In the genomic region with DNA sequence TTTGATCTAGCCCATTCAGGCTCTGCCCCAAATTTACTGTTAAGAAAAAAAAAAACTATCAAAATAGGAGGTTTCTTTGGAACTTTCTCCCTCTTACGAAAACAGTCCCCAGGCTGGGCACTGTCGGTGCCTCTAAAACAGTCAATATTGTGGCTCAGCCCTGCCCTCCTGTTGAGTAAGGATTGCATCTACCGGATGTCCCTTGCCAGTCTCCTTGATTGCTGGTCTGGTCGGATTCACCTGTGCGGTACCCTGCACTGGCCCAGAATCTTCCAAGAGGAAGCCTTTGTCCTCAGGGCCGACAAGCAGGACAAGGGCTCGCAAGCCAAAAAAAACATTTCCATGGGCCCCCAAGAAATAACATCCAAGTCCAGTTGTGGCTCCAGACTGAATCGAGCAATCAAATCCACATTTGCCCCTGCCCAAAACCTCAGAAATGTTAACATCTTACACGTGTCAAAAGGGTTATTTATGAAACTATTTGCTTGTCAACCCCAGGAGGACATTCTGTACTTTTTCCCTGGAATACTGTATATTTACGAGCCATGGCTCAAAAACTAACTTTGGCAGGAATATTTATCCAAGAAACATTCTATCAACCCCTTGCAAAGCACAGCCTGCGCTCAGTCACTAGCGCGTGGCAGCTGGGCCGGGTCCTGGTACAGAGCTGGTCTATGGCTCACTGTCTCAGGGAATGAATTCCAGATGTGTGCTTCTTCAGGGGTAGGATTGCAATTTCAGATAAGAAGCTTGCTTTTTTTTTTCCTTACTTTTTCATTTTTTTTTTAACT, we compare ENCODE assay signal across 1 cellular context.
TF ChIP-seq lines count a peak whose summit lies in the region.

No MANE protein-coding gene starts in this region.

TF ChIP-seq in SK-N-SH, 30 proteins besides CTCF, POLR2A, EP300 and RAD21 (continued from another document):
- TF ChIP-seq, protein P1, sequence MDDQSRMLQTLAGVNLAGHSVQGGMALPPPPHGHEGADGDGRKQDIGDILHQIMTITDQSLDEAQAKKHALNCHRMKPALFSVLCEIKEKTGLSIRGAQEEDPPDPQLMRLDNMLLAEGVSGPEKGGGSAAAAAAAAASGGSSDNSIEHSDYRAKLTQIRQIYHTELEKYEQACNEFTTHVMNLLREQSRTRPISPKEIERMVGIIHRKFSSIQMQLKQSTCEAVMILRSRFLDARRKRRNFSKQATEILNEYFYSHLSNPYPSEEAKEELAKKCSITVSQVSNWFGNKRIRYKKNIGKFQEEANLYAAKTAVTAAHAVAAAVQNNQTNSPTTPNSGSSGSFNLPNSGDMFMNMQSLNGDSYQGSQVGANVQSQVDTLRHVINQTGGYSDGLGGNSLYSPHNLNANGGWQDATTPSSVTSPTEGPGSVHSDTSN (IDR thresholded peaks at IDR 0.05): peak; percentile 72
- TF ChIP-seq SMC3 (IDR thresholded peaks at IDR 0.05; ENCODE audit: low read depth, low read length) (no peak), NFIC (IDR thresholded peaks at IDR 0.05; ENCODE audit: borderline replicate concordance) (peak; percentile 39; the same call in 1 of the 2 replicates), TAF1 (IDR thresholded peaks at IDR 0.05; ENCODE audit: borderline replicate concordance, low read depth, low read length) (no peak), FOXJ3 (CRISPR knock-in tag; IDR thresholded peaks at IDR 0.05) (no peak), JUND (IDR thresholded peaks at IDR 0.05) (no peak; the same call in 1 of the 2 replicates), FOXM1 (IDR thresholded peaks at IDR 0.05; ENCODE audit: low read depth) (no peak), TCF12 (IDR thresholded peaks at IDR 0.05) (peak; percentile 97), TEAD4 (IDR thresholded peaks at IDR 0.05; ENCODE audit: borderline replicate concordance, insufficient read depth) (no peak), YY1 (IDR thresholded peaks at IDR 0.05; ENCODE audit: low read depth) (no peak), MEF2A (IDR thresholded peaks at IDR 0.05; ENCODE audit: borderline replicate concordance, low read depth) (no peak), MXI1 (IDR thresholded peaks at IDR 0.05; ENCODE audit: low read depth, low read length) (no peak), RFX5 (IDR thresholded peaks at IDR 0.05; ENCODE audit: low read length) (no peak), FOSL2 (IDR thresholded peaks at IDR 0.05; ENCODE audit: borderline replicate concordance, low read depth) (no peak), ELF1 (IDR thresholded peaks at IDR 0.05) (no peak), CHD2 (IDR thresholded peaks at IDR 0.05; ENCODE audit: low read length, partially characterized antibody) (no peak), GABPA (IDR thresholded peaks at IDR 0.05; ENCODE audit: low read depth) (no peak), NRF1 (IDR thresholded peaks at IDR 0.05; ENCODE audit: low read depth, low read length) (no peak), GATA2 (CRISPR knock-in tag; IDR thresholded peaks at IDR 0.05) (no peak)
- TF ChIP-seq, protein P2, sequence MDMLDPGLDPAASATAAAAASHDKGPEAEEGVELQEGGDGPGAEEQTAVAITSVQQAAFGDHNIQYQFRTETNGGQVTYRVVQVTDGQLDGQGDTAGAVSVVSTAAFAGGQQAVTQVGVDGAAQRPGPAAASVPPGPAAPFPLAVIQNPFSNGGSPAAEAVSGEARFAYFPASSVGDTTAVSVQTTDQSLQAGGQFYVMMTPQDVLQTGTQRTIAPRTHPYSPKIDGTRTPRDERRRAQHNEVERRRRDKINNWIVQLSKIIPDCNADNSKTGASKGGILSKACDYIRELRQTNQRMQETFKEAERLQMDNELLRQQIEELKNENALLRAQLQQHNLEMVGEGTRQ (IDR thresholded peaks at IDR 0.05; ENCODE audit: borderline replicate concordance, low read depth, low read length): no peak
- TF ChIP-seq, protein P3, sequence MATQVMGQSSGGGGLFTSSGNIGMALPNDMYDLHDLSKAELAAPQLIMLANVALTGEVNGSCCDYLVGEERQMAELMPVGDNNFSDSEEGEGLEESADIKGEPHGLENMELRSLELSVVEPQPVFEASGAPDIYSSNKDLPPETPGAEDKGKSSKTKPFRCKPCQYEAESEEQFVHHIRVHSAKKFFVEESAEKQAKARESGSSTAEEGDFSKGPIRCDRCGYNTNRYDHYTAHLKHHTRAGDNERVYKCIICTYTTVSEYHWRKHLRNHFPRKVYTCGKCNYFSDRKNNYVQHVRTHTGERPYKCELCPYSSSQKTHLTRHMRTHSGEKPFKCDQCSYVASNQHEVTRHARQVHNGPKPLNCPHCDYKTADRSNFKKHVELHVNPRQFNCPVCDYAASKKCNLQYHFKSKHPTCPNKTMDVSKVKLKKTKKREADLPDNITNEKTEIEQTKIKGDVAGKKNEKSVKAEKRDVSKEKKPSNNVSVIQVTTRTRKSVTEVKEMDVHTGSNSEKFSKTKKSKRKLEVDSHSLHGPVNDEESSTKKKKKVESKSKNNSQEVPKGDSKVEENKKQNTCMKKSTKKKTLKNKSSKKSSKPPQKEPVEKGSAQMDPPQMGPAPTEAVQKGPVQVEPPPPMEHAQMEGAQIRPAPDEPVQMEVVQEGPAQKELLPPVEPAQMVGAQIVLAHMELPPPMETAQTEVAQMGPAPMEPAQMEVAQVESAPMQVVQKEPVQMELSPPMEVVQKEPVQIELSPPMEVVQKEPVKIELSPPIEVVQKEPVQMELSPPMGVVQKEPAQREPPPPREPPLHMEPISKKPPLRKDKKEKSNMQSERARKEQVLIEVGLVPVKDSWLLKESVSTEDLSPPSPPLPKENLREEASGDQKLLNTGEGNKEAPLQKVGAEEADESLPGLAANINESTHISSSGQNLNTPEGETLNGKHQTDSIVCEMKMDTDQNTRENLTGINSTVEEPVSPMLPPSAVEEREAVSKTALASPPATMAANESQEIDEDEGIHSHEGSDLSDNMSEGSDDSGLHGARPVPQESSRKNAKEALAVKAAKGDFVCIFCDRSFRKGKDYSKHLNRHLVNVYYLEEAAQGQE (IDR thresholded peaks at IDR 0.05; ENCODE audit: low read depth, low read length): no peak
- TF ChIP-seq, protein P4, sequence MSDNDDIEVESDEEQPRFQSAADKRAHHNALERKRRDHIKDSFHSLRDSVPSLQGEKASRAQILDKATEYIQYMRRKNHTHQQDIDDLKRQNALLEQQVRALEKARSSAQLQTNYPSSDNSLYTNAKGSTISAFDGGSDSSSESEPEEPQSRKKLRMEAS (IDR thresholded peaks at IDR 0.05; ENCODE audit: low read depth): peak; percentile 58; the same call in 1 of the 2 replicates
- TF ChIP-seq, protein P5, sequence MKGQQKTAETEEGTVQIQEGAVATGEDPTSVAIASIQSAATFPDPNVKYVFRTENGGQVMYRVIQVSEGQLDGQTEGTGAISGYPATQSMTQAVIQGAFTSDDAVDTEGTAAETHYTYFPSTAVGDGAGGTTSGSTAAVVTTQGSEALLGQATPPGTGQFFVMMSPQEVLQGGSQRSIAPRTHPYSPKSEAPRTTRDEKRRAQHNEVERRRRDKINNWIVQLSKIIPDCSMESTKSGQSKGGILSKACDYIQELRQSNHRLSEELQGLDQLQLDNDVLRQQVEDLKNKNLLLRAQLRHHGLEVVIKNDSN (IDR thresholded peaks at IDR 0.05; ENCODE audit: borderline replicate concordance, low read depth): no peak
- TF ChIP-seq, protein P6, sequence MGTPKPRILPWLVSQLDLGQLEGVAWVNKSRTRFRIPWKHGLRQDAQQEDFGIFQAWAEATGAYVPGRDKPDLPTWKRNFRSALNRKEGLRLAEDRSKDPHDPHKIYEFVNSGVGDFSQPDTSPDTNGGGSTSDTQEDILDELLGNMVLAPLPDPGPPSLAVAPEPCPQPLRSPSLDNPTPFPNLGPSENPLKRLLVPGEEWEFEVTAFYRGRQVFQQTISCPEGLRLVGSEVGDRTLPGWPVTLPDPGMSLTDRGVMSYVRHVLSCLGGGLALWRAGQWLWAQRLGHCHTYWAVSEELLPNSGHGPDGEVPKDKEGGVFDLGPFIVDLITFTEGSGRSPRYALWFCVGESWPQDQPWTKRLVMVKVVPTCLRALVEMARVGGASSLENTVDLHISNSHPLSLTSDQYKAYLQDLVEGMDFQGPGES (IDR thresholded peaks at IDR 0.05; ENCODE audit: low read depth, low read length): no peak
- TF ChIP-seq, protein P7, sequence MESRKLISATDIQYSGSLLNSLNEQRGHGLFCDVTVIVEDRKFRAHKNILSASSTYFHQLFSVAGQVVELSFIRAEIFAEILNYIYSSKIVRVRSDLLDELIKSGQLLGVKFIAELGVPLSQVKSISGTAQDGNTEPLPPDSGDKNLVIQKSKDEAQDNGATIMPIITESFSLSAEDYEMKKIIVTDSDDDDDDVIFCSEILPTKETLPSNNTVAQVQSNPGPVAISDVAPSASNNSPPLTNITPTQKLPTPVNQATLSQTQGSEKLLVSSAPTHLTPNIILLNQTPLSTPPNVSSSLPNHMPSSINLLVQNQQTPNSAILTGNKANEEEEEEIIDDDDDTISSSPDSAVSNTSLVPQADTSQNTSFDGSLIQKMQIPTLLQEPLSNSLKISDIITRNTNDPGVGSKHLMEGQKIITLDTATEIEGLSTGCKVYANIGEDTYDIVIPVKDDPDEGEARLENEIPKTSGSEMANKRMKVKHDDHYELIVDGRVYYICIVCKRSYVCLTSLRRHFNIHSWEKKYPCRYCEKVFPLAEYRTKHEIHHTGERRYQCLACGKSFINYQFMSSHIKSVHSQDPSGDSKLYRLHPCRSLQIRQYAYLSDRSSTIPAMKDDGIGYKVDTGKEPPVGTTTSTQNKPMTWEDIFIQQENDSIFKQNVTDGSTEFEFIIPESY (IDR thresholded peaks at IDR 0.05; ENCODE audit: borderline replicate concordance, low read depth): no peak
